In the genomic region with DNA sequence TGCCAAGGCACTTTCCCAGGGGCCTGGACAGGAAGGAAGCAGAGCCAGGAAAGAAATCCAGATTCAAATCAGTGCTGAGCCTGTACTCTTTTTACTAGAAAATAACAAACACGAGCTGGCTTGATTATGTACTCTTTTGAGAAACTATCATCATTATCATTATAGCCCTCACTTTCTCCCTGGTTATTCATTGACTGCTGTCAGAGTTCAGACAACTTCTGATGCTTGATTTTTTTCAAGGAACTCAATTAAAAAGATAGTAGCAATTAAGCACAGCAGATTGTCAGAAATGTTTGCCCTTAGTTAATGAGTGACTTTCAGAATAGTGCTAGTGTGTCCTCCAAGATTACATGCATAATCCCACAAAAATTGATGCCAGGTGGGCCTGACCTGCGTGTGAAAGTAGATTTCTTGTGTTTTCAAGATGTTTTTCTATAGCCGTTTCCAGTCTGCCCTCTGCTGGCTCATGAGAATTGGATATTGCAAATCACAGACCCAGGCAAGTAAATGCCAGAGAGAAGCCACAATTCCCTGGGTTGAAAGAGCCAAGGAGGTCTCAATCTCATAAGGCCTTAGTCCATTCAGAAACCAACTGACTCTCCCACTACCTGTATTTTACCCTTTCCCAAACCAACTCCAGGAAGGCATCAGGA, we compare ENCODE assay signal across 8 cellular contexts. TPM values are rescaled to one million over a fixed set of nuclear protein-coding genes. Genes with fewer than 3 reads are reported as not detected.
DNase-seq lines count a peak whose midpoint lies in the region; ATAC-seq and TF ChIP-seq lines count a peak whose summit lies in the region.

No MANE protein-coding gene starts in this region.

- DNase-seq in BE2C (no peak), OCI-M1 (lab: John Stamatoyannopoulos, UW) (peak; percentile 25), iris pigment epithelial cell (ENCODE audit: low read depth) (peak; percentile 23), SKM-1 (lab: John Stamatoyannopoulos, UW; ENCODE audit: unreplicated experiment) (no peak), DMS114 treated with DMSO at 0.1 percent for 48 hours (lab: John Stamatoyannopoulos, UW; ENCODE audit: unreplicated experiment) (no peak)
- no peak for DNase-seq in activated CD4-positive, alpha-beta T cell treated with anti-CD3 and anti-CD28 coated beads, Interleukin-2, amount 50 U/mL, for 48 hours

- no peaks in the 10 kb centered on the region for H3K9me3 ChIP-seq in BE2C

- no peak overlapping the region for H3K27ac Mint-ChIP-seq in activated T-helper 17 cell treated with anti-CD3 and anti-CD28 coated beads, Interleukin-2, amount 50 U/mL, for 72 hours

- H3K36me3 Mint-ChIP-seq in activated T-helper 17 cell treated with anti-CD3 and anti-CD28 coated beads, Interleukin-2, amount 50 U/mL, for 72 hours (ENCODE audit: low read depth): no peaks in the 10 kb centered on the region

- TF ChIP-seq CTCF in BE2C (IDR thresholded peaks at IDR 0.05; ENCODE audit: low read depth, low read length): 0 out of 2 replicates have a peak, but pooled peaks have one; percentile 15

- H3K4me1 Mint-ChIP-seq in activated T-helper 17 cell treated with anti-CD3 and anti-CD28 coated beads, Interleukin-2, amount 50 U/mL, for 72 hours: no peaks in the 10 kb centered on the region

- H3K9me3 Mint-ChIP-seq in activated T-helper 17 cell treated with anti-CD3 and anti-CD28 coated beads, Interleukin-2, amount 50 U/mL, for 72 hours: no peaks in the 10 kb centered on the region

- ATAC-seq in GM19463 (IDR thresholded peaks at IDR 0.05; ENCODE audit: unreplicated experiment): peak; percentile 71
- no peak for ATAC-seq in activated T-helper 17 cell treated with anti-CD3 and anti-CD28 coated beads, Interleukin-2, amount 50 U/mL, for 72 hours (replicated peaks)

- no peak overlapping the region for H3K4me3 ChIP-seq in BE2C (ENCODE audit: low read depth, low read length)

- no peaks in the 10 kb centered on the region for H3K27me3 Mint-ChIP-seq in activated T-helper 17 cell treated with anti-CD3 and anti-CD28 coated beads, Interleukin-2, amount 50 U/mL, for 72 hours

- H3K27me3 ChIP-seq in BE2C: no peaks in the 10 kb centered on the region

- H3K36me3 ChIP-seq in BE2C: no peaks in the 10 kb centered on the region

- H3K4me1 ChIP-seq in BE2C: no peaks in the 10 kb centered on the region

- no peak overlapping the region for H3K4me3 Mint-ChIP-seq in activated T-helper 17 cell treated with anti-CD3 and anti-CD28 coated beads, Interleukin-2, amount 50 U/mL, for 72 hours

RNA-seq across cellular contexts. Expression of a gene that starts 14.3 kb away (rescaled TPM):
- not detected for polyA plus RNA-seq in BE2C (2012; ENCODE audit: insufficient read depth, insufficient read length, low read depth)
- 1 to 10 TPM; 6.4 to 7.8 TPM for total RNA-seq in activated T-helper 17 cell treated with anti-CD3 and anti-CD28 coated beads, Interleukin-2, amount 50 U/mL, for 72 hours

Comparison
In these comparisons a context has a peak if more than half of its experiments do, and no peak if none do; other contexts are left out.
1. DNase-seq: peak in OCI-M1 (single experiment) and iris pigment epithelial cell (single experiment); none in BE2C (single experiment), SKM-1 (single experiment), activated CD4-positive, alpha-beta T cell treated with anti-CD3 and anti-CD28 coated beads, Interleukin-2, amount 50 U/mL, for 48 hours (0 of 2) and DMS114 treated with DMSO at 0.1 percent for 48 hours (single experiment).